ENCODE assay signal across 2 cellular contexts in the genomic region with DNA sequence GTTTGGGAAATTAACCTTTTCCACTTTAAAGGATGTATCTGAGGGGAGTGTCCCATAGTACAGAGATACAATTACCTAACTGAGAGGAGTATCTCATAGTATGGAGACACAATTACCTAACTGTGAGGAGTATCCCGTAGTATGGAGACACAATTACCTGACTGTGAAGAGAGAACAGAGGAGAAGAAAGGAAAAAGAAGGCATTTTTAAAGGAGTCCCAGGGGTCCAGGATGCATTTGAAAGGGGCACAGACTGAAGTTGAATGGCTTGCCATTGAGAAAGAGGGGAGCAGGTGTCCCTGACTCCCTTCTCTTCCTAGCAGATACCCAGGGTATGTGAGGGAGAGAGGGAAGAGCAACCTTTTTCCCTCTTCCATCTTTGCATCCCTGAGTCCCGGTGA.
TF ChIP-seq lines count a peak whose summit lies in the region.

No MANE protein-coding gene starts in this region.

TF ChIP-seq in GM23338, 12 proteins besides CTCF, POLR2A, EP300 and RAD21:
- no peak for TF ChIP-seq CREB1 (CRISPR knock-in tag; IDR thresholded peaks at IDR 0.05; ENCODE audit: low read depth)
- no peak for TF ChIP-seq ZNF114 (CRISPR knock-in tag; IDR thresholded peaks at IDR 0.05)
- no peak for TF ChIP-seq EZH2phosphoT487 (IDR thresholded peaks at IDR 0.05; ENCODE audit: unreplicated experiment)
- TF ChIP-seq POLR2AphosphoS5 (IDR thresholded peaks at IDR 0.05; ENCODE audit: low read depth), result no peak
- no peak for TF ChIP-seq JUNB (IDR thresholded peaks at IDR 0.05; ENCODE audit: unreplicated experiment)
- TF ChIP-seq, protein P1, sequence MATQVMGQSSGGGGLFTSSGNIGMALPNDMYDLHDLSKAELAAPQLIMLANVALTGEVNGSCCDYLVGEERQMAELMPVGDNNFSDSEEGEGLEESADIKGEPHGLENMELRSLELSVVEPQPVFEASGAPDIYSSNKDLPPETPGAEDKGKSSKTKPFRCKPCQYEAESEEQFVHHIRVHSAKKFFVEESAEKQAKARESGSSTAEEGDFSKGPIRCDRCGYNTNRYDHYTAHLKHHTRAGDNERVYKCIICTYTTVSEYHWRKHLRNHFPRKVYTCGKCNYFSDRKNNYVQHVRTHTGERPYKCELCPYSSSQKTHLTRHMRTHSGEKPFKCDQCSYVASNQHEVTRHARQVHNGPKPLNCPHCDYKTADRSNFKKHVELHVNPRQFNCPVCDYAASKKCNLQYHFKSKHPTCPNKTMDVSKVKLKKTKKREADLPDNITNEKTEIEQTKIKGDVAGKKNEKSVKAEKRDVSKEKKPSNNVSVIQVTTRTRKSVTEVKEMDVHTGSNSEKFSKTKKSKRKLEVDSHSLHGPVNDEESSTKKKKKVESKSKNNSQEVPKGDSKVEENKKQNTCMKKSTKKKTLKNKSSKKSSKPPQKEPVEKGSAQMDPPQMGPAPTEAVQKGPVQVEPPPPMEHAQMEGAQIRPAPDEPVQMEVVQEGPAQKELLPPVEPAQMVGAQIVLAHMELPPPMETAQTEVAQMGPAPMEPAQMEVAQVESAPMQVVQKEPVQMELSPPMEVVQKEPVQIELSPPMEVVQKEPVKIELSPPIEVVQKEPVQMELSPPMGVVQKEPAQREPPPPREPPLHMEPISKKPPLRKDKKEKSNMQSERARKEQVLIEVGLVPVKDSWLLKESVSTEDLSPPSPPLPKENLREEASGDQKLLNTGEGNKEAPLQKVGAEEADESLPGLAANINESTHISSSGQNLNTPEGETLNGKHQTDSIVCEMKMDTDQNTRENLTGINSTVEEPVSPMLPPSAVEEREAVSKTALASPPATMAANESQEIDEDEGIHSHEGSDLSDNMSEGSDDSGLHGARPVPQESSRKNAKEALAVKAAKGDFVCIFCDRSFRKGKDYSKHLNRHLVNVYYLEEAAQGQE (IDR thresholded peaks at IDR 0.05; ENCODE audit: unreplicated experiment), result no peak
- no peak for TF ChIP-seq STAT1 (IDR thresholded peaks at IDR 0.05; ENCODE audit: unreplicated experiment)
- no peak for TF ChIP-seq ZNF331 (CRISPR knock-in tag; IDR thresholded peaks at IDR 0.05; ENCODE audit: low read depth)
- TF ChIP-seq, protein P2, sequence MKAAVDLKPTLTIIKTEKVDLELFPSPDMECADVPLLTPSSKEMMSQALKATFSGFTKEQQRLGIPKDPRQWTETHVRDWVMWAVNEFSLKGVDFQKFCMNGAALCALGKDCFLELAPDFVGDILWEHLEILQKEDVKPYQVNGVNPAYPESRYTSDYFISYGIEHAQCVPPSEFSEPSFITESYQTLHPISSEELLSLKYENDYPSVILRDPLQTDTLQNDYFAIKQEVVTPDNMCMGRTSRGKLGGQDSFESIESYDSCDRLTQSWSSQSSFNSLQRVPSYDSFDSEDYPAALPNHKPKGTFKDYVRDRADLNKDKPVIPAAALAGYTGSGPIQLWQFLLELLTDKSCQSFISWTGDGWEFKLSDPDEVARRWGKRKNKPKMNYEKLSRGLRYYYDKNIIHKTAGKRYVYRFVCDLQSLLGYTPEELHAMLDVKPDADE (IDR thresholded peaks at IDR 0.05), result no peak

TF ChIP-seq in K562, 482 proteins besides CTCF, POLR2A, EP300 and RAD21:
- TF ChIP-seq NCOA1 (IDR thresholded peaks at IDR 0.05; ENCODE audit: low read depth) (no peak), CREB1 (IDR thresholded peaks at IDR 0.05) (no peak), CREB1 (CRISPR knock-in tag; IDR thresholded peaks at IDR 0.05) (no peak), NEUROD1 (IDR thresholded peaks at IDR 0.05; ENCODE audit: borderline replicate concordance, low read depth, low read length, partially characterized antibody) (no peak), PHF8 (IDR thresholded peaks at IDR 0.05; ENCODE audit: borderline replicate concordance, low read length) (no peak), SMC3 (conservative IDR thresholded peaks at IDR 0.05; ENCODE audit: insufficient read depth, low read depth, low read length) (no peak), ZSCAN29 (IDR thresholded peaks at IDR 0.05) (no peak)
- TF ChIP-seq, protein P3, sequence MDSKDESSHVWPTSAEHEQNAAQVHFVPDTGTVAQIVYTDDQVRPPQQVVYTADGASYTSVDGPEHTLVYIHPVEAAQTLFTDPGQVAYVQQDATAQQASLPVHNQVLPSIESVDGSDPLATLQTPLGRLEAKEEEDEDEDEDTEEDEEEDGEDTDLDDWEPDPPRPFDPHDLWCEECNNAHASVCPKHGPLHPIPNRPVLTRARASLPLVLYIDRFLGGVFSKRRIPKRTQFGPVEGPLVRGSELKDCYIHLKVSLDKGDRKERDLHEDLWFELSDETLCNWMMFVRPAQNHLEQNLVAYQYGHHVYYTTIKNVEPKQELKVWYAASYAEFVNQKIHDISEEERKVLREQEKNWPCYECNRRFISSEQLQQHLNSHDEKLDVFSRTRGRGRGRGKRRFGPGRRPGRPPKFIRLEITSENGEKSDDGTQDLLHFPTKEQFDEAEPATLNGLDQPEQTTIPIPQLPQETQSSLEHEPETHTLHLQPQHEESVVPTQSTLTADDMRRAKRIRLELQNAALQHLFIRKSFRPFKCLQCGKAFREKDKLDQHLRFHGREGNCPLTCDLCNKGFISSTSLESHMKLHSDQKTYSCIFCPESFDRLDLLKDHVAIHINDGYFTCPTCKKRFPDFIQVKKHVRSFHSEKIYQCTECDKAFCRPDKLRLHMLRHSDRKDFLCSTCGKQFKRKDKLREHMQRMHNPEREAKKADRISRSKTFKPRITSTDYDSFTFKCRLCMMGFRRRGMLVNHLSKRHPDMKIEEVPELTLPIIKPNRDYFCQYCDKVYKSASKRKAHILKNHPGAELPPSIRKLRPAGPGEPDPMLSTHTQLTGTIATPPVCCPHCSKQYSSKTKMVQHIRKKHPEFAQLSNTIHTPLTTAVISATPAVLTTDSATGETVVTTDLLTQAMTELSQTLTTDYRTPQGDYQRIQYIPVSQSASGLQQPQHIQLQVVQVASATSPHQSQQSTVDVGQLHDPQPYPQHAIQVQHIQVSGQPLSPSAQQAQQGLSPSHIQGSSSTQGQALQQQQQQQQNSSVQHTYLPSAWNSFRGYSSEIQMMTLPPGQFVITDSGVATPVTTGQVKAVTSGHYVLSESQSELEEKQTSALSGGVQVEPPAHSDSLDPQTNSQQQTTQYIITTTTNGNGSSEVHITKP (IDR thresholded peaks at IDR 0.05; ENCODE audit: partially characterized antibody), result no peak
